In the genomic region with DNA sequence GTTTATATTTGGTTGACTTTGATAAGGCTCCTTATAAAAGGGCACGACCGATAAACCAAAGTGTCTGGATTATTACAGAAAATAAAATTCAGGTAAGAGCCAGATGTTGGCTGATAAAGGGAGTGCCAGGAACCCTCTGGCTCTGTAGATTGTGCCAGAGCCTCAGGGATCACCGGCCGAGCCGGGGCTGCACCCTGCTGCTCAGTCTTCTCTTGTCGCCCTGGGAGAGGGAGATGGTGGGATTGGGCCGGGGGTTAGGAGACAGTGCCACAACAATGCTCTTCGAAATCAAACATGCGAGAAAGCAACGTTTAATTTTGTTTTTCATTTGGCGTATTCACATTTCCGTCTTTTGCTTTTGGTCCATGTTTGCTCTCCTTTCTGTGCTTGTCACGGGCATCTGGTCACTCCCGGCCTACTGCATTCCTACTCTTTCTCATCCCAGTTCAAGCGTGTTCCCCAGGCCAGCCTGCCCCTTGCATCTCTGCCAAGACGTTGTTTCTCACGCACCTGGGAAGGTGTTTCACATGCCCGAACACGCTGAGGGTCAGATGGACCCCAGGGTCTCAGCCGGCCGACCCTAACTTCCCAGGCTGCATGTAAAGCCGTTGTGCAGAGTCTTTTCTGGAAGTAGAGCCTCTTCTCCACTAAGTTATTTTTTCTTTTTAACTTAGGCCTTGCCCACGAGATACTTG, we compare ENCODE assay signal across 1 cellular context.
TF ChIP-seq lines count a peak whose summit lies in the region.

No MANE protein-coding gene starts in this region.

TF ChIP-seq in K562, 482 proteins besides CTCF, POLR2A, EP300 and RAD21 (continued from another document):
- TF ChIP-seq, protein P1, sequence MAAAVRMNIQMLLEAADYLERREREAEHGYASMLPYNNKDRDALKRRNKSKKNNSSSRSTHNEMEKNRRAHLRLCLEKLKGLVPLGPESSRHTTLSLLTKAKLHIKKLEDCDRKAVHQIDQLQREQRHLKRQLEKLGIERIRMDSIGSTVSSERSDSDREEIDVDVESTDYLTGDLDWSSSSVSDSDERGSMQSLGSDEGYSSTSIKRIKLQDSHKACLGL (CRISPR knock-in tag; IDR thresholded peaks at IDR 0.05; ENCODE audit: borderline replicate concordance, poor library complexity, severe bottlenecking): no peak
- TF ChIP-seq MEF2D (tag; conservative IDR thresholded peaks at IDR 0.05; ENCODE audit: low read depth) (no peak), RAD51 (IDR thresholded peaks at IDR 0.05; ENCODE audit: borderline replicate concordance, low read depth) (no peak), NR4A1 (CRISPR knock-in tag; IDR thresholded peaks at IDR 0.05) (no peak), NR4A1 (tag; IDR thresholded peaks at IDR 0.05) (no peak), FOSL1 (tag; conservative IDR thresholded peaks at IDR 0.05) (no peak), STAT5A (IDR thresholded peaks at IDR 0.05; ENCODE audit: borderline replicate concordance, low read length) (no peak), NEUROD1 (IDR thresholded peaks at IDR 0.05; ENCODE audit: borderline replicate concordance, low read depth, low read length, partially characterized antibody) (no peak), ZC3H4 (CRISPR knock-in tag; IDR thresholded peaks at IDR 0.05; ENCODE audit: borderline replicate concordance) (no peak)
- TF ChIP-seq, protein P2, sequence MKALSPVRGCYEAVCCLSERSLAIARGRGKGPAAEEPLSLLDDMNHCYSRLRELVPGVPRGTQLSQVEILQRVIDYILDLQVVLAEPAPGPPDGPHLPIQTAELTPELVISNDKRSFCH (CRISPR knock-in tag; IDR thresholded peaks at IDR 0.05): no peak
- TF ChIP-seq, protein P2 (tag; IDR thresholded peaks at IDR 0.05): no peak
